ENCODE assay signal across 9 cellular contexts in genomic region chr5:170434953-170435605, GRCh38. TPM values are rescaled to one million over a fixed set of nuclear protein-coding genes. Genes with fewer than 3 reads are reported as not detected.
A peak's percentile ranks its signal among the peaks of the same experiment; 100 is the strongest.
DNase-seq lines count a peak whose midpoint lies in the region; ATAC-seq and FAIRE-seq lines count a peak whose summit lies in the region.
"Had no signal": no experiment of that assay in that cellular context is flagged by ENCODE, and none has a peak within 500 bp of the region (broad histone marks: within the 10 kb centered on the region; RNA-seq: fewer than 3 reads in every experiment).

No MANE protein-coding gene starts in this region.

- peak; percentile 80 to 81 for ATAC-seq in CD4-positive, CD25-positive, alpha-beta regulatory T cell (ENCODE audit: low read depth in 2 of 2)
- ATAC-seq in GM19372 (IDR thresholded peaks at IDR 0.05; ENCODE audit: low read depth, unreplicated experiment) = peak; percentile 81
- ATAC-seq in T-helper 17 cell = peak; percentile 87

- peaks cover 5% of the 10 kb centered on the region for H3K27me3 Mint-ChIP-seq in CD4-positive, CD25-positive, alpha-beta regulatory T cell
- H3K27me3 Mint-ChIP-seq in T-helper 17 cell = peaks cover 27% of the 10 kb centered on the region

- DNase-seq in CD4-positive, CD25-positive, alpha-beta regulatory T cell = peak; percentile 33 to 53 (median 39)
- DNase-seq in HTR-8/SVneo (ENCODE audit: insufficient read length, low spot score) (peak; percentile 73), T-helper 17 cell (peak; percentile 25 to 33 (median 29)), astrocyte of the hippocampus (ENCODE audit: low read depth, low spot score) (peak; percentile 80), hypothalamus (lab: John Stamatoyannopoulos, UW) (peak in 44 of 51 donors; percentile 9 to 80 (median 54)), small intestine (peak; percentile 32), NCI-H2081 treated with DMSO at 0.1 percent for 48 hours (lab: John Stamatoyannopoulos, UW) (no peak)

- no peaks in the 10 kb centered on the region for H3K36me3 ChIP-seq in CD4-positive, CD25-positive, alpha-beta regulatory T cell (ENCODE audit: control insufficient read depth, insufficient read depth, low read length)
- no peaks in the 10 kb centered on the region for H3K36me3 ChIP-seq in small intestine (ENCODE audit: control insufficient read depth in 2 of 2, insufficient read depth in 2 of 2, low read length in 2 of 2)

- peaks cover 0 to 3% (median 0%) of the 10 kb centered on the region in 7 donors for H3K9me3 Mint-ChIP-seq in CD4-positive, CD25-positive, alpha-beta regulatory T cell

- no peak overlapping the region for H3K4me3 ChIP-seq in CD4-positive, CD25-positive, alpha-beta regulatory T cell (ENCODE audit: low read depth, low read length)
- H3K4me3 ChIP-seq in small intestine (ENCODE audit: low read depth in 1 of 2, low read length in 2 of 2) = no peak overlapping the region
- H3K4me3 ChIP-seq: SK-N-MC had no signal

- H3K27ac ChIP-seq in CD4-positive, CD25-positive, alpha-beta regulatory T cell (ENCODE audit: insufficient read depth, low read length, poor library complexity, severe bottlenecking) = no peak overlapping the region
- no peak overlapping the region for H3K27ac ChIP-seq in small intestine (ENCODE audit: low read depth in 1 of 2, low read length in 1 of 2)
- H3K27ac ChIP-seq: SK-N-MC had no signal

- H3K36me3 Mint-ChIP-seq in CD4-positive, CD25-positive, alpha-beta regulatory T cell = no peaks in the 10 kb centered on the region
- no peaks in the 10 kb centered on the region for H3K36me3 Mint-ChIP-seq in T-helper 17 cell (ENCODE audit: low read depth)

- no peak overlapping the region for H3K27ac Mint-ChIP-seq in CD4-positive, CD25-positive, alpha-beta regulatory T cell
- no peak overlapping the region for H3K27ac Mint-ChIP-seq in T-helper 17 cell

- no peaks in the 10 kb centered on the region for H3K4me1 ChIP-seq in CD4-positive, CD25-positive, alpha-beta regulatory T cell (ENCODE audit: control insufficient read depth, insufficient read depth, low read length, poor library complexity, severe bottlenecking)
- no peaks in the 10 kb centered on the region for H3K4me1 ChIP-seq in small intestine (ENCODE audit: control insufficient read depth in 2 of 2, insufficient read depth in 1 of 2, low read depth in 1 of 2, low read length in 1 of 2)

- FAIRE-seq in HTR-8/SVneo (lab: Jason Lieb, UNC) (peak; percentile 84), small intestine (lab: Jason Lieb, UNC) (no peak)

- H3K9me3 ChIP-seq in CD4-positive, CD25-positive, alpha-beta regulatory T cell (ENCODE audit: control insufficient read depth in 2 of 2, low read length in 2 of 2) = no peaks in the 10 kb centered on the region
- no peaks in the 10 kb centered on the region for H3K9me3 ChIP-seq in T-helper 17 cell (ENCODE audit: control insufficient read depth, low read length, poor library complexity, severe bottlenecking)
- no peaks in the 10 kb centered on the region for H3K9me3 ChIP-seq in small intestine (ENCODE audit: control insufficient read depth, low read depth)

- H3K4me1 Mint-ChIP-seq in CD4-positive, CD25-positive, alpha-beta regulatory T cell = peaks cover 0 to 4% (median 2%) of the 10 kb centered on the region in 4 donors
- peaks cover 2% of the 10 kb centered on the region for H3K4me1 Mint-ChIP-seq in T-helper 17 cell

- WGBS in small intestine, 3 donors = 26 to 38% (median 33%) methylated on average over 16 of the region's 16 CpGs

- no peak overlapping the region for H3K4me3 Mint-ChIP-seq in CD4-positive, CD25-positive, alpha-beta regulatory T cell
- no peak overlapping the region for H3K4me3 Mint-ChIP-seq in T-helper 17 cell

- no peaks in the 10 kb centered on the region for H3K27me3 ChIP-seq in CD4-positive, CD25-positive, alpha-beta regulatory T cell (ENCODE audit: control insufficient read depth, insufficient read depth, low read length)
- no peaks in the 10 kb centered on the region for H3K27me3 ChIP-seq in small intestine (ENCODE audit: control insufficient read depth in 2 of 2, insufficient read depth in 2 of 2, low read length in 2 of 2)

RNA-seq across cellular contexts. Expression of gene KCNMB1, which starts 45.9 kb away (rescaled TPM):
- 0.25 TPM for total RNA-seq in CD4-positive, CD25-positive, alpha-beta regulatory T cell
- polyA plus RNA-seq in CD4-positive, CD25-positive, alpha-beta regulatory T cell = under 1 TPM in 1 of 4 donors, not detected in 3; 0.03 TPM
- under 1 TPM; 0.42 to 0.44 TPM for total RNA-seq in T-helper 17 cell
- polyA plus RNA-seq in small intestine = 1 to 10 TPM in 1 of 3 donors, under 1 TPM in 2; 0.22 to 3.6 (median 0.54) TPM
